In the genomic region with DNA sequence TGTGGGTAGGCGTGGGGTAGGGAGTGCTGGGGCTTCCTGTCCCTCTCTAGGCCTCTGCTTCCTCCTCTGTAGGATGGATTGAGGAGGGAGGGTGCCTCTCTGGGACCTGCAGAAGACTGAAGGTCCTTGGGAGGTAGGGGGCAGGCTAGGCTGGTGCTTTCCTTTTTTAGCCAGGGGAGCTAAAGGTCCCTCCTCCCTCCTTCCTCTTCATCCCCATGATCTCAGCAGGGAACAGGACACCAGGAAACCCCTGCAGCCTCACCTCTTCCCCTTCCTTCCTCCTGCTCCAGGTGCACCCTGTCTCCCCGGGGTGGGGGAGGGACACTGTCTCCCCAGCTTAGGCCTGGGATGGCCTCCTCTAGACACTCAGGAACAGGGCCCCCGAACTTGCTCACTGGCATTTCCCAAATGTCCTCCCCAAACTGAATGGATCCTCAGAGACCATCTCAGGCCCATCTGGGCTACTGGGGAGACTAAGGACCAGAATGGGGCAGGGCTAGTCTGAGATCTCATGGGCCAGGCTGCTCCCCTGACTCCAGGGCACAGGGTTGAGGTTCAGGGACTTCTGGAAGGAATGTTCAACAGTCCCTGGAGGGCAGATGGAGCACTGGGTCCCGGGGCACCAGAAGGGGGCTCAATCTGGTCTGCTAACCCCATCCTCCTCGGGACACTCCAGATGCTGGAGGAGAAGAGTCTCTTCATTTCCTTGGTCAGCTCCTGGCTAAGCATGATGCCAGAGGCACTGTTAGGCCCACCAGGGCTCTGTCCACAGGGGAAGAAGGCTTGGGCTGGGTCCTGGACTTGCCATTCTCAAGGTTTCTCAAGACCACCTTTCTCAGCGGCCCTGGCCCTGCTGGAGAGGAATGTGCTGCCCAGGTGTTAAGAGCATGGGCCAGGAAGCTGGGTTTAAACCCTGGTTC, we compare ENCODE assay signal across 8 cellular contexts. TPM values are rescaled to one million over a fixed set of nuclear protein-coding genes. Genes with fewer than 3 reads are reported as not detected.
A peak's percentile ranks its signal among the peaks of the same experiment; 100 is the strongest.
DNase-seq lines count a peak whose midpoint lies in the region; TF ChIP-seq lines count a peak whose summit lies in the region.

No MANE protein-coding gene starts in this region.

- no peak overlapping the region for H3K18ac ChIP-seq in trophoblast cell (ENCODE audit: low read length)

- H3K27me3 ChIP-seq in trophoblast cell (ENCODE audit: insufficient read depth, low read length): no peaks in the 10 kb centered on the region

- H3K9me2 ChIP-seq in OCI-LY7 (ENCODE audit: insufficient read depth, low read length): no peaks in the 10 kb centered on the region

- H3K4me1 ChIP-seq in ES-I3 (ENCODE audit: insufficient read depth, low read length): peaks cover 24% of the 10 kb centered on the region
- peaks cover 65% of the 10 kb centered on the region for H3K4me1 ChIP-seq in OCI-LY7 (ENCODE audit: insufficient read depth, low read length, poor library complexity, severe bottlenecking)
- peaks cover 5 to 16% of the 10 kb centered on the region in 2 experiments for H3K4me1 ChIP-seq in trophoblast cell (ENCODE audit: control insufficient read depth in 1 of 2, insufficient read depth in 2 of 2, low read length in 2 of 2)

- no peak overlapping the region for H2BK12ac ChIP-seq in trophoblast cell (ENCODE audit: low read length)

- H3K27me3 Mint-ChIP-seq in endothelial cell (ENCODE audit: unreplicated experiment): peaks cover 9% of the 10 kb centered on the region

- H3K9me3 ChIP-seq in ES-I3 (ENCODE audit: control insufficient read depth, insufficient read depth, low read length) (no peaks in the 10 kb centered on the region), OCI-LY7 (ENCODE audit: low read length) (no peaks in the 10 kb centered on the region), trophoblast cell (ENCODE audit: insufficient read depth, low read depth, low read length) (no peaks in the 10 kb centered on the region)

- peaks cover 29% of the 10 kb centered on the region for H3K36me3 Mint-ChIP-seq in endothelial cell (ENCODE audit: low read depth, unreplicated experiment)

- 0 out of 2 replicates have a peak, but pooled peaks have one; percentile 18 for TF ChIP-seq CTCF in OCI-LY7 (conservative IDR thresholded peaks at IDR 0.05; ENCODE audit: low read length)
- TF ChIP-seq CTCF in endothelial cell (IDR thresholded peaks at IDR 0.05; ENCODE audit: unreplicated experiment): no peak

- peak overlapping the region; percentile 95 for H3K4me3 Mint-ChIP-seq in endothelial cell (ENCODE audit: unreplicated experiment)

- H3K23ac ChIP-seq in trophoblast cell (ENCODE audit: low read length): no peak overlapping the region

- POLR2A ChIA-PET in OCI-LY7 (lab: Charles Lee): interaction anchor here (0.7 to 1.2 kb wide), 6 partner anchors 9 to 35 kb away, joined by 3 to 5 read pairs (median 3); a partner anchor contains a TSS

- H3K4me1 Mint-ChIP-seq in endothelial cell (ENCODE audit: unreplicated experiment): peaks cover 45% of the 10 kb centered on the region

- no peak overlapping the region for H4K12ac ChIP-seq in trophoblast cell (ENCODE audit: low read depth, low read length)

- H2AK5ac ChIP-seq in trophoblast cell (ENCODE audit: low read length): peak overlapping the region; percentile 55

- H3K9me3 Mint-ChIP-seq in endothelial cell (ENCODE audit: unreplicated experiment): no peaks in the 10 kb centered on the region

- H2BK5ac ChIP-seq in trophoblast cell (ENCODE audit: low read depth, low read length, poor library complexity): no peak overlapping the region

- H3K27ac ChIP-seq in OCI-LY7 (ENCODE audit: low read depth, low read length, poor library complexity, severe bottlenecking) (peak overlapping the region; percentile 30), trophoblast cell (ENCODE audit: low read depth, low read length) (no peak overlapping the region)

- CTCF ChIA-PET in OCI-LY7 (lab: Charles Lee; ENCODE audit: unreplicated experiment): interaction anchor here (0.6 to 1.8 kb wide), 3 partner anchors 14 to 54 kb away, joined by 3 to 8 read pairs (median 4); a partner anchor contains a TSS

- peaks cover 25% of the 10 kb centered on the region for H3K79me2 ChIP-seq in OCI-LY7 (ENCODE audit: insufficient read depth, low read depth, low read length)
- no peaks in the 10 kb centered on the region for H3K79me2 ChIP-seq in trophoblast cell (ENCODE audit: control insufficient read depth, insufficient read depth, low read length, poor library complexity)

- H2BK120ac ChIP-seq in trophoblast cell (ENCODE audit: insufficient read depth, low read length, poor library complexity): no peak overlapping the region

- H3K36me3 ChIP-seq in ES-I3 (ENCODE audit: insufficient read depth, low read length) (no peaks in the 10 kb centered on the region), OCI-LY7 (ENCODE audit: insufficient read depth, low read length) (peaks cover 70% of the 10 kb centered on the region), trophoblast cell (ENCODE audit: control insufficient read depth in 1 of 2, insufficient read depth in 2 of 2, low read length in 2 of 2) (no peaks in the 10 kb centered on the region)

- DNase-seq in OCI-LY7 (ENCODE audit: low spot score) (no peak), endothelial cell (ENCODE audit: low spot score) (peak; percentile 36), trophoblast cell (no peak), epidermal melanocyte (ENCODE audit: insufficient read length, low spot score) (no peak), NCI-H1092 treated with DMSO at 0.1 percent for 48 hours (lab: John Stamatoyannopoulos, UW) (no peak), DMS 273 treated with DMSO at 0.1 percent for 48 hours (lab: John Stamatoyannopoulos, UW) (no peak), T1000 (lab: John Stamatoyannopoulos, UW) (no peak)

- intact Hi-C loops in OCI-LY7 (cut with micrococcal nuclease; ENCODE audit: unreplicated experiment): no loop called here

- no peak overlapping the region for H3K4ac ChIP-seq in trophoblast cell (ENCODE audit: low read depth, low read length)

- H3K14ac ChIP-seq in trophoblast cell (ENCODE audit: low read length): no peak overlapping the region

- BruUV-seq in OCI-LY7 (replicated peaks; lab: Mats Ljungman, UMichigan): no TSS peak

- H3K27ac Mint-ChIP-seq in endothelial cell (ENCODE audit: unreplicated experiment): peak overlapping the region; percentile 91

- H4K20me1 ChIP-seq in OCI-LY7 (ENCODE audit: insufficient read depth, low read length): 0 out of 2 replicates have a peak, but pooled peaks cover 6% of the 10 kb centered on the region

- H3K9ac ChIP-seq in ES-I3 (ENCODE audit: low read depth, low read length): peak overlapping the region; percentile 61; the same call in 1 of the 2 replicates
- H3K9ac ChIP-seq in trophoblast cell (ENCODE audit: low read length): no peak overlapping the region

- no peak overlapping the region for H2AFZ ChIP-seq in OCI-LY7 (ENCODE audit: low read length)
- H2AFZ ChIP-seq in trophoblast cell (ENCODE audit: insufficient read depth, low read length, poor library complexity): no peak overlapping the region

- no peak overlapping the region for H4K91ac ChIP-seq in trophoblast cell (ENCODE audit: low read depth, low read length)

- no CpG with 5 or more reads among the region's 6 CpGs for WGBS in trophoblast cell (ENCODE audit: extremely low coverage, insufficient coverage, insufficient read length)

- H4K8ac ChIP-seq in trophoblast cell (ENCODE audit: low read depth, low read length): no peak overlapping the region

- peak overlapping the region; percentile 69 for H3K4me3 ChIP-seq in OCI-LY7 (ENCODE audit: low read depth, low read length, poor library complexity, severe bottlenecking)
- H3K4me3 ChIP-seq in trophoblast cell (ENCODE audit: low read depth, low read length): no peak overlapping the region

- H3K4me2 ChIP-seq in OCI-LY7 (ENCODE audit: low read length) (peak overlapping the region; percentile 98), trophoblast cell (ENCODE audit: low read length) (peak overlapping the region; percentile 58)

- no peaks in the 10 kb centered on the region for H3K79me1 ChIP-seq in trophoblast cell (ENCODE audit: low read length)

RNA-seq across cellular contexts. Expression of a gene that starts 8.2 kb away (rescaled TPM):
- 38.5 and 40.0 TPM in 2 replicates for total RNA-seq in OCI-LY7 (2014; rRNA removed; shearing (Covaris generic))
- total RNA-seq in OCI-LY7 (2022): 39.1 and 45.7 TPM in 2 replicates
- total RNA-seq in endothelial cell (ENCODE audit: unreplicated experiment): 137 TPM
- polyA plus RNA-seq in trophoblast cell (2013): 0.40 and 0.65 TPM in 2 replicates

RNA-seq across cellular contexts. Expression of a gene that starts 15.6 kb away (rescaled TPM):
- total RNA-seq in OCI-LY7 (2014; rRNA removed; shearing (Covaris generic)): 69.8 and 80.0 TPM in 2 replicates
- total RNA-seq in OCI-LY7 (2022): 123 and 136 TPM in 2 replicates
- 188 TPM for total RNA-seq in endothelial cell (ENCODE audit: unreplicated experiment)
- 36.0 and 38.6 TPM in 2 replicates for polyA plus RNA-seq in trophoblast cell (2013)

RNA-seq across cellular contexts. Expression of a gene that starts 32.4 kb away (rescaled TPM):
- 136 and 147 TPM in 2 replicates for total RNA-seq in OCI-LY7 (2014; rRNA removed; shearing (Covaris generic))
- total RNA-seq in OCI-LY7 (2022): 132 and 165 TPM in 2 replicates
- total RNA-seq in endothelial cell (ENCODE audit: unreplicated experiment): 51.3 TPM
- 21.9 and 22.3 TPM in 2 replicates for polyA plus RNA-seq in trophoblast cell (2013)

RNA-seq across cellular contexts. Expression of a gene that starts 35.2 kb away (rescaled TPM):
- 8.9 and 13.9 TPM in 2 replicates for total RNA-seq in OCI-LY7 (2014; rRNA removed; shearing (Covaris generic))
- total RNA-seq in OCI-LY7 (2022): 17.9 and 21.6 TPM in 2 replicates
- total RNA-seq in endothelial cell (ENCODE audit: unreplicated experiment): 29.1 TPM
- polyA plus RNA-seq in trophoblast cell (2013): 11.8 and 11.9 TPM in 2 replicates

RNA-seq across cellular contexts. Expression of a gene that starts 54.4 kb away (rescaled TPM):
- total RNA-seq in OCI-LY7 (2014; rRNA removed; shearing (Covaris generic)): not detected in 2 replicates
- total RNA-seq in OCI-LY7 (2022): not detected in 2 replicates
- 0.08 TPM for total RNA-seq in endothelial cell (ENCODE audit: unreplicated experiment)
- 0.01 TPM in 2 replicates for polyA plus RNA-seq in trophoblast cell (2013)
